23 cellular contexts compared by ENCODE assay signal in genomic region chr5:37938861-37939260, GRCh38.
DNase-seq lines count a peak whose midpoint lies in the region; ATAC-seq, FAIRE-seq and TF ChIP-seq lines count a peak whose summit lies in the region.
"Had no signal": no experiment of that assay in that cellular context is flagged by ENCODE, and none has a peak within 500 bp of the region (broad histone marks: within the 10 kb centered on the region; RNA-seq: fewer than 3 reads in every experiment).

No MANE protein-coding gene starts in this region.

- H3K36me3 ChIP-seq in GM23338 (ENCODE audit: insufficient read depth), result no peaks in the 10 kb centered on the region
- no peaks in the 10 kb centered on the region for H3K36me3 ChIP-seq in esophagus muscularis mucosa
- no peaks in the 10 kb centered on the region for H3K36me3 ChIP-seq in keratinocyte (ENCODE audit: control insufficient read depth in 2 of 2, extremely low read depth in 1 of 2, insufficient read depth in 2 of 2, low read length in 2 of 2)
- H3K36me3 ChIP-seq: BLaER1 treated with 17β-estradiol and CSF1 and Interleukin-3, amounts not matched to agents 10 nM and 100 nM had no signal

- TF ChIP-seq EP300 in esophagus muscularis mucosa (IDR thresholded peaks at IDR 0.05), result no peak

- no peak for TF ChIP-seq POLR2A in esophagus muscularis mucosa (IDR thresholded peaks at IDR 0.05; ENCODE audit: low read depth)

- intact Hi-C loops in esophagus muscularis mucosa (cut with DNase I), result no loop called here

- H3K27me3 ChIP-seq in GM23338 (ENCODE audit: insufficient read depth) (no peaks in the 10 kb centered on the region), esophagus muscularis mucosa (no peaks in the 10 kb centered on the region), keratinocyte (ENCODE audit: control insufficient read depth, extremely low read depth, insufficient read depth, low read length) (no peaks in the 10 kb centered on the region)
- H3K27me3 ChIP-seq: BLaER1 treated with 17β-estradiol and CSF1 and Interleukin-3, amounts not matched to agents 10 nM and 100 nM had no signal

- no peak overlapping the region for H3K9ac ChIP-seq in keratinocyte (ENCODE audit: control insufficient read depth, extremely low read depth, insufficient read depth, low read length)
- H3K9ac ChIP-seq: BLaER1 treated with 17β-estradiol and CSF1 and Interleukin-3, amounts not matched to agents 10 nM and 100 nM had no signal

- H3K9me1 ChIP-seq in keratinocyte (ENCODE audit: control insufficient read depth, extremely low read depth, insufficient read depth, low read length), result peaks cover 2% of the 10 kb centered on the region

- H3F3A ChIP-seq in GM23338 (replicated peaks; ENCODE audit: low read depth), result no peaks in the 10 kb centered on the region

- H3K79me2 ChIP-seq in GM23338 (replicated peaks; ENCODE audit: insufficient read depth), result no peaks in the 10 kb centered on the region
- no peaks in the 10 kb centered on the region for H3K79me2 ChIP-seq in keratinocyte (ENCODE audit: control insufficient read depth, insufficient read depth, low read length)

- peak; percentile 26 for DNase-seq in NCI-H2171 treated with DMSO at 0.1 percent for 48 hours (lab: John Stamatoyannopoulos, UW)
- DNase-seq in NCI-H2171 (lab: John Stamatoyannopoulos, UW), result no peak
- no peak for DNase-seq in GM23338 (ENCODE audit: low spot score)
- peak; percentile 37 for DNase-seq in esophagus muscularis mucosa (ENCODE audit: extremely low spot score)
- peak; percentile 25 for DNase-seq in keratinocyte (ENCODE audit: low read depth, low spot score)
- no peak for DNase-seq in activated CD8-positive, alpha-beta memory T cell treated with anti-CD3 and anti-CD28 coated beads for 24 hours
- no peak for DNase-seq in NCI-H345 treated with DMSO at 0.1 percent for 48 hours (lab: John Stamatoyannopoulos, UW; ENCODE audit: unreplicated experiment)
- DNase-seq: AML-193; Caco-2; Calu3; CD4-positive, alpha-beta T cell; CD8-positive, alpha-beta T cell; GF-D8 had no signal

- H3K27ac ChIP-seq in GM23338 (ENCODE audit: low read depth) (no peak overlapping the region), esophagus muscularis mucosa (replicated peaks in 1 of 4) (no peak overlapping the region), keratinocyte (ENCODE audit: control insufficient read depth, insufficient read depth, low read length) (no peak overlapping the region)
- H3K27ac ChIP-seq: 22Rv1; A549; BLaER1 treated with 17β-estradiol and CSF1 and Interleukin-3, amounts not matched to agents 10 nM and 100 nM; C4-2B had no signal

- H3K4me3 Mint-ChIP-seq in GM23338, result no peak overlapping the region
- H3K4me3 Mint-ChIP-seq: B cell; CD4-positive, alpha-beta T cell; CD8-positive, alpha-beta T cell had no signal

- no peak overlapping the region for H3K4me3 ChIP-seq in GM23338
- H3K4me3 ChIP-seq in esophagus muscularis mucosa, result no peak overlapping the region
- H3K4me3 ChIP-seq in keratinocyte (ENCODE audit: control insufficient read depth in 2 of 3, extremely low read depth in 1 of 3, insufficient read depth in 2 of 3, low read depth in 1 of 3, low read length in 3 of 3), result no peak overlapping the region
- H3K4me3 ChIP-seq: A549; BLaER1 treated with 17β-estradiol and CSF1 and Interleukin-3, amounts not matched to agents 10 nM and 100 nM had no signal

- H3K4me2 ChIP-seq in GM23338 (no peak overlapping the region), keratinocyte (ENCODE audit: control insufficient read depth, extremely low read depth, insufficient read depth, low read depth, low read length) (peak overlapping the region; percentile 7)
- H3K4me2 ChIP-seq: A549; BLaER1 treated with 17β-estradiol and CSF1 and Interleukin-3, amounts not matched to agents 10 nM and 100 nM had no signal

- 97% methylated on average over 2 of the region's 2 CpGs for WGBS in esophagus muscularis mucosa

- H3K27me3 Mint-ChIP-seq in GM23338 (ENCODE audit: insufficient read depth, low read depth, poor library complexity), result no peaks in the 10 kb centered on the region
- H3K27me3 Mint-ChIP-seq: CD4-positive, alpha-beta T cell had no signal

- FAIRE-seq in keratinocyte (lab: Jason Lieb, UNC), result peak; percentile 85
- FAIRE-seq: A549, D721Med, G401.6, GM12891, GM19239 had no signal

- H3K36me3 Mint-ChIP-seq in GM23338 (ENCODE audit: low read depth), result no peaks in the 10 kb centered on the region
- H3K36me3 Mint-ChIP-seq: CD8-positive, alpha-beta T cell had no signal

- no peak overlapping the region for H3K27ac Mint-ChIP-seq in GM23338
- H3K27ac Mint-ChIP-seq: B cell; CD4-positive, alpha-beta T cell; CD8-positive, alpha-beta T cell had no signal

- TF ChIP-seq CTCF in GM23338 (conservative IDR thresholded peaks at IDR 0.05; ENCODE audit: low read depth in 2 of 2), result no peak
- TF ChIP-seq CTCF in esophagus muscularis mucosa (IDR thresholded peaks at IDR 0.05), result no peak
- TF ChIP-seq CTCF in keratinocyte (optimal IDR thresholded peaks at IDR 0.05 in 1 of 3, IDR thresholded peaks at IDR 0.05 in 1 of 3, conservative IDR thresholded peaks at IDR 0.05 in 1 of 3; ENCODE audit: extremely low read depth in 1 of 3, insufficient read depth in 2 of 3, low read length in 3 of 3), result no peak

- dilution Hi-C loops in keratinocyte (cut with MboI; ENCODE audit: extremely low pct_ligation_motif_present, low sequenced_read_pairs), result no loop called here

- no peaks in the 10 kb centered on the region; the same call in 2 of the 3 replicates for H3K9me3 Mint-ChIP-seq in GM23338

- no peaks in the 10 kb centered on the region for H4K20me1 ChIP-seq in GM23338 (replicated peaks; ENCODE audit: insufficient read depth)
- no peaks in the 10 kb centered on the region for H4K20me1 ChIP-seq in keratinocyte (ENCODE audit: control insufficient read depth, extremely low read depth, insufficient read depth, low read length)
- H4K20me1 ChIP-seq: BLaER1 treated with 17β-estradiol and CSF1 and Interleukin-3, amounts not matched to agents 10 nM and 100 nM had no signal

- H3K9me3 ChIP-seq in esophagus muscularis mucosa (peaks cover 0 to 12% (median 3%) of the 10 kb centered on the region in 4 donors), keratinocyte (ENCODE audit: control insufficient read depth, low read depth, low read length) (no peaks in the 10 kb centered on the region)
- H3K9me3 ChIP-seq: A549, Caco-2 had no signal

- ATAC-seq in GM23338 (no peak), GM19467 (IDR thresholded peaks at IDR 0.05; ENCODE audit: unreplicated experiment) (no peak)
- ATAC-seq: A549; CD8-positive, alpha-beta T cell had no signal

- 0 out of 2 replicates have a peak overlapping the region, but pooled peaks have one; percentile 18 for H2AFZ ChIP-seq in GM23338
- no peak overlapping the region for H2AFZ ChIP-seq in keratinocyte (ENCODE audit: control insufficient read depth, low read length)

- no peaks in the 10 kb centered on the region for H3K4me1 ChIP-seq in GM23338 (ENCODE audit: insufficient read depth)
- H3K4me1 ChIP-seq in esophagus muscularis mucosa, result no peaks in the 10 kb centered on the region
- H3K4me1 ChIP-seq in keratinocyte (ENCODE audit: control insufficient read depth, extremely low read depth, insufficient read depth, low read length), result peaks cover 37% of the 10 kb centered on the region
- H3K4me1 ChIP-seq: A549; BLaER1 treated with 17β-estradiol and CSF1 and Interleukin-3, amounts not matched to agents 10 nM and 100 nM; Caco-2 had no signal

- peaks cover 11% of the 10 kb centered on the region; the same call in 1 of the 2 replicates for H3K9me2 ChIP-seq in GM23338 (ENCODE audit: insufficient read depth)

- no peaks in the 10 kb centered on the region for H3K4me1 Mint-ChIP-seq in GM23338
- H3K4me1 Mint-ChIP-seq: B cell had no signal

Comparison
In these comparisons a context has a peak if more than half of its experiments do, and no peak if none do; other contexts are left out.
1. DNase-seq: peak in NCI-H2171 treated with DMSO at 0.1 percent for 48 hours (single experiment), esophagus muscularis mucosa (single experiment) and keratinocyte (single experiment); none in NCI-H2171 (single experiment), GM23338 (single experiment), activated CD8-positive, alpha-beta memory T cell treated with anti-CD3 and anti-CD28 coated beads for 24 hours (single experiment) and NCI-H345 treated with DMSO at 0.1 percent for 48 hours (single experiment).